In genomic region chr2:143480586-143481230, GRCh38 we compare ENCODE assay signal across 14 cellular contexts.
A peak's percentile ranks its signal among the peaks of the same experiment; 100 is the strongest.
DNase-seq lines count a peak whose midpoint lies in the region; ATAC-seq, FAIRE-seq and TF ChIP-seq lines count a peak whose summit lies in the region.
"Had no signal": no experiment of that assay in that cellular context is flagged by ENCODE, and none has a peak within 500 bp of the region (broad histone marks: within the 10 kb centered on the region; RNA-seq: fewer than 3 reads in every experiment).

No MANE protein-coding gene starts in this region.

- H3K4me3 Mint-ChIP-seq in CD8-positive, alpha-beta T cell: no peak overlapping the region

- no peak overlapping the region for H3K4me3 ChIP-seq in CD8-positive, alpha-beta T cell (ENCODE audit: low read depth, low read length)
- H3K4me3 ChIP-seq in HepG2 (replicated peaks in 1 of 3; ENCODE audit: insufficient read depth in 1 of 3, low read depth in 2 of 3, low read length in 3 of 3) (no peak overlapping the region), skin epidermis (no peak overlapping the region)

- peaks cover 46% of the 10 kb centered on the region for H3K4me1 Mint-ChIP-seq in CD8-positive, alpha-beta T cell (ENCODE audit: low read depth)

- POLR2A ChIA-PET in CD8-positive, alpha-beta T cell (lab: Charles Lee): interaction anchor here (1.1 kb wide), 1 partner anchor 8 kb away, joined by 4 read pairs; no protein-coding TSS in a partner anchor
- POLR2A ChIA-PET in HepG2 (lab: Yijun Ruan, JAX): no interaction called here

- intact Hi-C loops in CD8-positive, alpha-beta T cell (cut with DNase I, micrococcal nuclease): no loop called here
- intact Hi-C loops in HepG2 (cut with micrococcal nuclease; ENCODE audit: unreplicated experiment): no loop called here

- no peaks in the 10 kb centered on the region for H3K27me3 Mint-ChIP-seq in CD8-positive, alpha-beta T cell (ENCODE audit: low read depth)

- no peak for ATAC-seq in CD8-positive, alpha-beta T cell
- ATAC-seq in HepG2 (no peak), HG03565 (IDR thresholded peaks at IDR 0.05; ENCODE audit: unreplicated experiment) (no peak)
- ATAC-seq: activated CD4-positive, CD25-positive, alpha-beta regulatory T cell treated with anti-CD3 and anti-CD28 coated beads, Interleukin-2, amount 50 U/mL, for 24 hours; stimulated activated naive CD8-positive, alpha-beta T cell treated with anti-CD3 and anti-CD28 coated beads, Interleukin-15, Interleukin-2, amounts not matched to agents 100 U/mL and 50 U/mL, for 24 hours had no signal

- peak overlapping the region; percentile 8 for H3K27ac Mint-ChIP-seq in CD8-positive, alpha-beta T cell

- CTCF ChIA-PET in CD8-positive, alpha-beta T cell (lab: Charles Lee): no interaction called here
- CTCF ChIA-PET in HepG2 (lab: Yijun Ruan, JAX; ENCODE audit: low intra/inter-chr PET ratio, low total read pairs): no interaction called here

- TF ChIP-seq RAD21 in HepG2 (CRISPR knock-in tag; IDR thresholded peaks at IDR 0.05): no peak

- DNase-seq in CD8-positive, alpha-beta T cell: no peak
- peak; percentile 16 for DNase-seq in astrocyte of the hippocampus (ENCODE audit: low read depth, low spot score)
- DNase-seq in HepG2 (ENCODE audit: low spot score): no peak
- no peak for DNase-seq in stimulated activated naive CD4-positive, alpha-beta T cell (lab: John Stamatoyannopoulos, UW)
- DNase-seq in activated CD4-positive, alpha-beta T cell treated with anti-CD3 and anti-CD28 coated beads, Interleukin-2, amount 50 U/mL, for 4 hours: no peak
- no peak for DNase-seq in ecto neural progenitor cell (ENCODE audit: low spot score)
- DNase-seq: activated CD8-positive, alpha-beta memory T cell treated with anti-CD3 and anti-CD28 coated beads, Interleukin-2, amount 50 U/mL, for 48 hours; dermis blood vessel endothelial cell; NCI-H1417 treated with DMSO at 0.1 percent for 48 hours; stimulated activated naive CD8-positive, alpha-beta T cell treated with anti-CD3 and anti-CD28 coated beads, Interleukin-15, Interleukin-2, amounts not matched to agents 100 U/mL and 50 U/mL, for 24 hours had no signal

- H3K4me1 ChIP-seq in CD8-positive, alpha-beta T cell (ENCODE audit: insufficient read depth, low read length): no peaks in the 10 kb centered on the region
- H3K4me1 ChIP-seq in HepG2 (ENCODE audit: insufficient read depth, low read length): no peaks in the 10 kb centered on the region

- H3K27ac ChIP-seq in CD8-positive, alpha-beta T cell (ENCODE audit: low read depth, low read length): no peak overlapping the region
- H3K27ac ChIP-seq in HepG2 (ENCODE audit: extremely low read length, insufficient read depth, low read length) (no peak overlapping the region), skin epidermis (peak overlapping the region in 12 of 21 experiments; percentile 0 to 73 (median 32))

- H3K9me3 Mint-ChIP-seq in CD8-positive, alpha-beta T cell: no peaks in the 10 kb centered on the region

- no peaks in the 10 kb centered on the region for H3K27me3 ChIP-seq in CD8-positive, alpha-beta T cell (ENCODE audit: insufficient read depth, low read length)
- H3K27me3 ChIP-seq in HepG2 (ENCODE audit: control insufficient read depth in 1 of 2, insufficient read depth in 2 of 2, low read length in 2 of 2): no peaks in the 10 kb centered on the region

- no peak for TF ChIP-seq POLR2A in HepG2 (IDR thresholded peaks at IDR 0.05; ENCODE audit: insufficient read depth in 1 of 2, low read depth in 2 of 2, low read length in 2 of 2)

- H3K36me3 ChIP-seq in CD8-positive, alpha-beta T cell (ENCODE audit: insufficient read depth, low read length): no peaks in the 10 kb centered on the region
- H3K36me3 ChIP-seq in HepG2 (replicated peaks in 1 of 2; ENCODE audit: control insufficient read depth in 1 of 2, insufficient read depth in 2 of 2, low read length in 2 of 2): no peaks in the 10 kb centered on the region

- H3K4me2 ChIP-seq in HepG2 (ENCODE audit: low read depth, low read length): no peak overlapping the region

- no peak overlapping the region for H2AFZ ChIP-seq in HepG2 (ENCODE audit: low read length)

- H3K9ac ChIP-seq in HepG2 (ENCODE audit: insufficient read depth, low read depth, low read length): no peak overlapping the region

- WGBS in HepG2 (ENCODE audit: low lambda C conversion rate): 2% methylated on average over 2 of the region's 2 CpGs

- in situ Hi-C loops in HepG2 (cut with HindIII; ENCODE audit: extremely low pct_ligation_motif_present, low pct_unique_long_range_greater_than_20kb): no loop called here

- no peak for TF ChIP-seq CTCF in CD8-positive, alpha-beta T cell (IDR thresholded peaks at IDR 0.05)
- no peak for TF ChIP-seq CTCF in HepG2 (CRISPR knock-in tag; IDR thresholded peaks at IDR 0.05)

- H3K9me3 ChIP-seq in CD8-positive, alpha-beta T cell (ENCODE audit: low read length): no peaks in the 10 kb centered on the region
- no peaks in the 10 kb centered on the region for H3K9me3 ChIP-seq in HepG2 (ENCODE audit: low read length)

- no peak for TF ChIP-seq EP300 in HepG2 (IDR thresholded peaks at IDR 0.05; ENCODE audit: low read depth in 2 of 2, low read length in 2 of 2)
- TF ChIP-seq EP300 in HepG2 (CRISPR knock-in tag; IDR thresholded peaks at IDR 0.05; ENCODE audit: borderline replicate concordance): no peak

- H4K20me1 ChIP-seq in HepG2 (ENCODE audit: insufficient read depth, low read length): no peaks in the 10 kb centered on the region

- H3K79me2 ChIP-seq in HepG2 (ENCODE audit: insufficient read depth, low read length): no peaks in the 10 kb centered on the region

- peaks cover 25% of the 10 kb centered on the region for H3K36me3 Mint-ChIP-seq in CD8-positive, alpha-beta T cell

- no TSS peak for BruUV-seq in HepG2 (replicated peaks; lab: Mats Ljungman, UMichigan)

- FAIRE-seq in HepG2 (lab: Jason Lieb, UNC): peak; percentile 12
- FAIRE-seq: RCC 7860 had no signal

TF ChIP-seq in HepG2, 621 proteins besides CTCF, POLR2A, EP300 and RAD21 (continues in another document):
- TF ChIP-seq ZMAT5 (CRISPR knock-in tag; IDR thresholded peaks at IDR 0.05; ENCODE audit: borderline replicate concordance, low read depth): no peak
- TF ChIP-seq PBX2 (CRISPR knock-in tag; IDR thresholded peaks at IDR 0.05): no peak
- TF ChIP-seq SRY (CRISPR knock-in tag; IDR thresholded peaks at IDR 0.05): no peak
- TF ChIP-seq RFX5 (IDR thresholded peaks at IDR 0.05; ENCODE audit: low read depth, low read length): no peak
- TF ChIP-seq FOXM1 (CRISPR knock-in tag; IDR thresholded peaks at IDR 0.05): no peak
- no peak for TF ChIP-seq HNF1B (CRISPR knock-in tag; IDR thresholded peaks at IDR 0.05)
- no peak for TF ChIP-seq ZBTB33 (CRISPR knock-in tag; IDR thresholded peaks at IDR 0.05)
- TF ChIP-seq RFXAP (CRISPR knock-in tag; IDR thresholded peaks at IDR 0.05; ENCODE audit: borderline replicate concordance): no peak
- no peak for TF ChIP-seq ZFP36 (IDR thresholded peaks at IDR 0.05; ENCODE audit: borderline replicate concordance, low read depth, low read length, partially characterized antibody)
- no peak for TF ChIP-seq ZNF510 (CRISPR knock-in tag; IDR thresholded peaks at IDR 0.05; ENCODE audit: low read depth)
- TF ChIP-seq AGO1 (IDR thresholded peaks at IDR 0.05; ENCODE audit: low read depth, low read length, poor library complexity, severe bottlenecking): no peak
- TF ChIP-seq ZNF550 (CRISPR knock-in tag; IDR thresholded peaks at IDR 0.05; ENCODE audit: borderline replicate concordance): no peak
- TF ChIP-seq MTA1 (CRISPR knock-in tag; IDR thresholded peaks at IDR 0.05; ENCODE audit: borderline replicate concordance): no peak
- no peak for TF ChIP-seq MYNN (CRISPR knock-in tag; IDR thresholded peaks at IDR 0.05; ENCODE audit: low read depth)

Comparison
In these comparisons a context has a peak if more than half of its experiments do, and no peak if none do; other contexts are left out.
1. H3K27ac ChIP-seq: peak in skin epidermis (12 of 21); none in CD8-positive, alpha-beta T cell (single experiment) and HepG2 (single experiment).